In the genomic region with DNA sequence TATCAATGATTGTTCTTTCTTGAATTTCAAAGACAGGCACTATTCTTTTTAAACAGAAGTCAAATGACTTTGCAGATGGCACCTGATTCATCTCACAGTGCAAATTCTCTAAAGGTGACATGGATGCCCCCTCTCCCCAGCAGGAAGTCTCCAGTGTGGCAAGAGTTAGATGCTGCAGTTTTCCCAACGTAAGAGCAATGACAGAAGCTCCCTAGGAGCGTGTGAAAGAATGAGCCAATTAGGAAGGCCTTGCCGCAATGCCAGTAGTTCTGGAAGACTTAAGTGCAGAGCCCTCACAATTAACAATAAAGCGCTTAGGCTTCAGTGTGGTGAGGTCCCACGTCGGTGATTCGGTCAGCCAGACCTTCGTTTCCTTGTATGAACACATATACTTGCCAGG, we compare ENCODE assay signal across 19 cellular contexts.
"Had no signal": no experiment of that assay in that cellular context is flagged by ENCODE, and none has a peak within 500 bp of the region (broad histone marks: within the 10 kb centered on the region; RNA-seq: fewer than 3 reads in every experiment).

No MANE protein-coding gene starts in this region.

- H3K4me1 Mint-ChIP-seq: natural killer cell; neural crest cell; stimulated activated effector memory CD8-positive, alpha-beta T cell treated with anti-CD3 and anti-CD28 coated beads, Interleukin-12 subunit alpha, Interleukin-12 subunit beta, amount 100 ng/mL, for 72 hours had no signal

- DNase-seq: colonic mucosa; effector CD8-positive, alpha-beta T cell; endodermal cell; foreskin keratinocyte; heart left ventricle; left colon; left ventricle myocardium superior; lower lobe of right lung; natural killer cell; right cardiac atrium; sigmoid colon; stimulated activated CD4-positive, alpha-beta T cell treated with anti-CD3 and anti-CD28 coated beads, Interleukin-2, amount 100 ng/mL, for 24 hours; stimulated activated CD4-positive, alpha-beta T cell treated with anti-CD3 and anti-CD28 coated beads, Interleukin-4, amount 100 ng/mL, for 24 hours; stimulated activated naive CD4-positive, alpha-beta T cell treated with Interleukin-2 at 50 U/mL for 16 hours; stomach; thyroid gland had no signal

- H3K36me3 Mint-ChIP-seq: natural killer cell; stimulated activated effector memory CD8-positive, alpha-beta T cell treated with anti-CD3 and anti-CD28 coated beads, Interleukin-12 subunit alpha, Interleukin-12 subunit beta, amount 100 ng/mL, for 72 hours had no signal

- H3K9me3 Mint-ChIP-seq: dendritic cell treated with granulocyte-macrophage colony-stimulating factor and Interleukin-4, amounts not matched to agents 40 ng/mL and 50 ng/mL, for 4 days; endodermal cell; natural killer cell; neural crest cell; stimulated activated effector memory CD8-positive, alpha-beta T cell treated with anti-CD3 and anti-CD28 coated beads, Interleukin-12 subunit alpha, Interleukin-12 subunit beta, amount 100 ng/mL, for 72 hours had no signal

- H3K27ac Mint-ChIP-seq: dendritic cell treated with granulocyte-macrophage colony-stimulating factor and Interleukin-4, amounts not matched to agents 40 ng/mL and 50 ng/mL, for 4 days; endodermal cell; natural killer cell; stimulated activated effector memory CD8-positive, alpha-beta T cell treated with anti-CD3 and anti-CD28 coated beads, Interleukin-12 subunit alpha, Interleukin-12 subunit beta, amount 100 ng/mL, for 72 hours had no signal

- H3K4me3 Mint-ChIP-seq: dendritic cell treated with granulocyte-macrophage colony-stimulating factor and Interleukin-4, amounts not matched to agents 40 ng/mL and 50 ng/mL, for 4 days; endodermal cell; natural killer cell; neural crest cell; stimulated activated effector memory CD8-positive, alpha-beta T cell treated with anti-CD3 and anti-CD28 coated beads, Interleukin-12 subunit alpha, Interleukin-12 subunit beta, amount 100 ng/mL, for 72 hours had no signal
